In genomic region chr19:39765091-39766076, GRCh38 we compare ENCODE assay signal across 8 cellular contexts. TPM values are rescaled to one million over a fixed set of nuclear protein-coding genes. Genes with fewer than 3 reads are reported as not detected.
A peak's percentile ranks its signal among the peaks of the same experiment; 100 is the strongest.
DNase-seq lines count a peak whose midpoint lies in the region; TF ChIP-seq lines count a peak whose summit lies in the region.

No MANE protein-coding gene starts in this region.

- peak; percentile 76 for TF ChIP-seq CTCF in NB4 (IDR thresholded peaks at IDR 0.05; ENCODE audit: low read depth, low read length)

- TF ChIP-seq POLR2A in NB4 (IDR thresholded peaks at IDR 0.05; ENCODE audit: extremely low read depth, insufficient read length) = no peak

- DNase-seq in SIG-M5 treated with dmso at 0.1 percent for 504 hours (lab: John Stamatoyannopoulos, UW; ENCODE audit: unreplicated experiment) (peak; percentile 3), SIG-M5 (lab: John Stamatoyannopoulos, UW) (no peak), NB4 (ENCODE audit: low read depth) (peak; percentile 24), foreskin melanocyte (peak; percentile 24), pulmonary artery endothelial cell (ENCODE audit: low read depth, low spot score) (peak; percentile 3), NK-92 (lab: John Stamatoyannopoulos, UW; ENCODE audit: unreplicated experiment) (no peak), HPDE6-E6E7 (ENCODE audit: extremely low spot score) (no peak)
- DNase-seq in activated CD8-positive, alpha-beta memory T cell treated with anti-CD3 and anti-CD28 coated beads, Interleukin-2, amount 50 U/mL, for 4 hours = peak; percentile 47

- no peak overlapping the region for H3K4me3 ChIP-seq in NB4 (ENCODE audit: low read depth, low read length)

RNA-seq across cellular contexts. Expression of gene LEUTX, which starts 13.3 kb away (rescaled TPM):
- not detected in 2 replicates for total RNA-seq in pulmonary artery endothelial cell

RNA-seq across cellular contexts. Expression of gene CLC, which starts 27.6 kb away (rescaled TPM):
- not detected in 2 replicates for total RNA-seq in pulmonary artery endothelial cell

Comparison
In these comparisons a context has a peak if more than half of its experiments do, and no peak if none do; other contexts are left out.
1. DNase-seq: peak in SIG-M5 treated with dmso at 0.1 percent for 504 hours (single experiment), NB4 (single experiment), activated CD8-positive, alpha-beta memory T cell treated with anti-CD3 and anti-CD28 coated beads, Interleukin-2, amount 50 U/mL, for 4 hours (single experiment), foreskin melanocyte (single experiment) and pulmonary artery endothelial cell (single experiment); none in SIG-M5 (single experiment), NK-92 (single experiment) and HPDE6-E6E7 (single experiment).